10 cellular contexts compared by ENCODE assay signal in genomic region chr10:50538473-50539398, GRCh38.
DNase-seq lines count a peak whose midpoint lies in the region; ATAC-seq and TF ChIP-seq lines count a peak whose summit lies in the region.
"Had no signal": no experiment of that assay in that cellular context is flagged by ENCODE, and none has a peak within 500 bp of the region (broad histone marks: within the 10 kb centered on the region; RNA-seq: fewer than 3 reads in every experiment).

No MANE protein-coding gene starts in this region.

- peak; percentile 32 to 44 for ATAC-seq in activated CD4-positive, CD25-positive, alpha-beta regulatory T cell treated with anti-CD3 and anti-CD28 coated beads, Interleukin-2, amount 50 U/mL, for 24 hours
- ATAC-seq in HG03460 (IDR thresholded peaks at IDR 0.05; ENCODE audit: unreplicated experiment) (peak; percentile 36), sciatic nerve (peak; percentile 65)
- ATAC-seq: A549 had no signal

- H3K9me3 ChIP-seq in vagina, result no peaks in the 10 kb centered on the region
- H3K9me3 ChIP-seq: A549 had no signal

- peaks cover 9% of the 10 kb centered on the region for H3K4me1 ChIP-seq in vagina

- H3K27ac ChIP-seq in dorsolateral prefrontal cortex, result peak overlapping the region; percentile 4 to 96 (median 87)
- H3K27ac ChIP-seq in vagina, result no peak overlapping the region
- H3K27ac ChIP-seq: A549 had no signal

- H3K36me3 ChIP-seq in vagina, result no peaks in the 10 kb centered on the region

- H3K4me3 ChIP-seq in dorsolateral prefrontal cortex (peak overlapping the region in 1 of 59 donors; percentile 12), vagina (no peak overlapping the region)
- H3K4me3 ChIP-seq: A549 had no signal

- TF ChIP-seq CTCF in dorsolateral prefrontal cortex (IDR thresholded peaks at IDR 0.05 in 54 of 56, conservative IDR thresholded peaks at IDR 0.05 in 2 of 56; ENCODE audit: low read depth in 1 of 56, partially characterized antibody in 56 of 56) (peak in 5 of 56 donors; percentile 8 to 13 (median 11)), vagina (IDR thresholded peaks at IDR 0.05) (no peak)

- intact Hi-C loops in dorsolateral prefrontal cortex (cut with DNase I) (loop anchor here in 1 of 2 donors (2.0 kb wide), 1 partner anchor 28 kb away; no protein-coding TSS in a partner anchor), sciatic nerve (cut with DNase I) (no loop called here), vagina (cut with DNase I) (no loop called here)

- TF ChIP-seq POLR2A in vagina (IDR thresholded peaks at IDR 0.05), result no peak

- DNase-seq in activated CD4-positive, CD25-positive, alpha-beta regulatory T cell (lab: John Stamatoyannopoulos, UW), result no peak
- DNase-seq in dorsolateral prefrontal cortex (peak; percentile 14 to 85 (median 80)), sciatic nerve (ENCODE audit: low spot score) (no peak), SKM-1 treated with dmso at 0.1 percent for 144 hours (lab: John Stamatoyannopoulos, UW; ENCODE audit: unreplicated experiment) (no peak), vagina (ENCODE audit: extremely low spot score in 2 of 2) (no peak), NCI-H510A (lab: John Stamatoyannopoulos, UW) (no peak)
- DNase-seq: NCI-H510A treated with DMSO at 0.1 percent for 48 hours had no signal

- H3K27me3 ChIP-seq in dorsolateral prefrontal cortex (no peaks in the 10 kb centered on the region), vagina (no peaks in the 10 kb centered on the region)

Comparison
In these comparisons a context has a peak if more than half of its experiments do, and no peak if none do; other contexts are left out.
1. DNase-seq: peak in dorsolateral prefrontal cortex (10 of 10); none in activated CD4-positive, CD25-positive, alpha-beta regulatory T cell (0 of 4), sciatic nerve (single experiment), SKM-1 treated with dmso at 0.1 percent for 144 hours (single experiment), vagina (0 of 2) and NCI-H510A (single experiment).
2. Peak in every context shown above with its lines, with median percentiles within 50 percentile points of each other: ATAC-seq.